1 cellular context compared by ENCODE assay signal in the genomic region with DNA sequence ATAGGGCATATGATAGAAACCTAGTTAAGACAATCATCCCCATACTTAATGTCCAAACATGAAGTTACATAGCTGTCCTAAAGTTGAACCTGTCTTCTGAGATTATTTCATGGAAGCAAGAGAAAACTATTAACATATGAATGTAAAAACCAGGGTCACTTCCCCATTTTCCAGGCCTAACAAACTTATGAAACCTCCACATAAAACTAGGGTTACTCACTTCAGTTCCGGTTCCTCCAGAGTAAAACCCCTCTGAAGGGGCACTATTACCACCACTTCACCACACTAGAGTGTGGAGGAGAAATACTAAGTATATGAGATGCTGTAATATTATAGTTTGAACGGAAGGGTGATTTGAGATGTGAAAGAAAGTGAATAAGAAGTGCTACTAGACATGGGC.
A peak's percentile ranks its signal among the peaks of the same experiment; 100 is the strongest.
TF ChIP-seq lines count a peak whose summit lies in the region.

No MANE protein-coding gene starts in this region.

TF ChIP-seq in GM12878, 131 proteins besides CTCF, POLR2A, EP300 and RAD21:
- no peak for TF ChIP-seq IRF4 (IDR thresholded peaks at IDR 0.05; ENCODE audit: low read depth, low read length)
- TF ChIP-seq IKZF2 (IDR thresholded peaks at IDR 0.05) = no peak
- TF ChIP-seq PML (IDR thresholded peaks at IDR 0.05; ENCODE audit: low read length) = no peak
- no peak for TF ChIP-seq ZNF24 (IDR thresholded peaks at IDR 0.05)
- no peak for TF ChIP-seq SMAD5 (IDR thresholded peaks at IDR 0.05; ENCODE audit: low read depth)
- TF ChIP-seq SPI1 (IDR thresholded peaks at IDR 0.05; ENCODE audit: borderline replicate concordance, insufficient read depth, low read depth, low read length) = 0 out of 2 replicates have a peak, but pooled peaks have one; percentile 10
- TF ChIP-seq E4F1 (IDR thresholded peaks at IDR 0.05; ENCODE audit: borderline replicate concordance, partially characterized antibody) = no peak
